In genomic region chr7:149005427-149006344, GRCh38 we compare ENCODE assay signal across 8 cellular contexts. TPM values are rescaled to one million over a fixed set of nuclear protein-coding genes. Genes with fewer than 3 reads are reported as not detected.
A peak's percentile ranks its signal among the peaks of the same experiment; 100 is the strongest.
DNase-seq lines count a peak whose midpoint lies in the region; ATAC-seq and TF ChIP-seq lines count a peak whose summit lies in the region.

No MANE protein-coding gene starts in this region.

- peak; percentile 75 to 90 (median 78) for DNase-seq in CD4-positive, alpha-beta T cell
- DNase-seq in T-helper 2 cell (peak; percentile 62 to 77 (median 75)), anterior cingulate cortex (lab: John Stamatoyannopoulos, UW) (peak in 42 of 58 donors; percentile 8 to 84 (median 36)), hypothalamus (lab: John Stamatoyannopoulos, UW) (peak in 39 of 51 donors; percentile 6 to 78 (median 43)), SKM-1 (lab: John Stamatoyannopoulos, UW; ENCODE audit: unreplicated experiment) (no peak)
- peak; percentile 82 for DNase-seq in stimulated activated CD4-positive, alpha-beta T cell treated with anti-CD3 and anti-CD28 coated beads, Interleukin-12 subunit alpha, Interleukin-12 subunit beta, amount 100 ng/mL, for 4 hours

- CTCF ChIA-PET in CD4-positive, alpha-beta T cell (lab: Charles Lee) = interaction anchor here (0.5 to 1.9 kb wide), 21 partner anchors 13 to 406 kb away, joined by 3 to 41 read pairs (median 4); partner anchors contain the start of genes PDIA4 and ZNF786

- H3K27ac ChIP-seq in CD4-positive, alpha-beta T cell (ENCODE audit: low read depth, low read length) = no peak overlapping the region
- no peak overlapping the region for H3K27ac ChIP-seq in KMS-11

- intact Hi-C loops in CD4-positive, alpha-beta T cell (cut with DNase I, micrococcal nuclease) = loop anchor here (1.0 to 10.0 kb wide), 5 partner anchors 21 to 489 kb away; partner anchors contain the start of genes ZNF786 (in 2 of the 2), PDIA4 (in 1 of the 2) and ZNF746 (in 1 of the 2)

- no peaks in the 10 kb centered on the region for H3K27me3 ChIP-seq in CD4-positive, alpha-beta T cell (ENCODE audit: control insufficient read depth, insufficient read depth, low read length)
- H3K27me3 ChIP-seq in KMS-11 (ENCODE audit: insufficient read depth, low read depth) = no peaks in the 10 kb centered on the region

- H3K36me3 ChIP-seq in KMS-11 (ENCODE audit: insufficient read depth) = peaks cover 50% of the 10 kb centered on the region; the same call in 1 of the 2 replicates

- H4K20me1 ChIP-seq in KMS-11 (ENCODE audit: insufficient read depth) = 0 out of 2 replicates have a peak, but pooled peaks cover 4% of the 10 kb centered on the region

- no peak overlapping the region for H3K9ac ChIP-seq in KMS-11

- peaks cover 59% of the 10 kb centered on the region for H3K36me3 Mint-ChIP-seq in CD4-positive, alpha-beta T cell (ENCODE audit: low read depth)

- no peaks in the 10 kb centered on the region for H3K9me3 Mint-ChIP-seq in CD4-positive, alpha-beta T cell

- no peaks in the 10 kb centered on the region for H3K4me1 ChIP-seq in KMS-11 (ENCODE audit: low read depth, poor library complexity, severe bottlenecking)

- no peak overlapping the region for H3K4me3 ChIP-seq in KMS-11 (IDR thresholded peaks at IDR 0.05; ENCODE audit: insufficient read depth, low read depth, low read length)

- H3K4me1 Mint-ChIP-seq in CD4-positive, alpha-beta T cell (ENCODE audit: low read depth) = peaks cover 6% of the 10 kb centered on the region

- H3K27ac Mint-ChIP-seq in CD4-positive, alpha-beta T cell = peak overlapping the region; percentile 46

- no peaks in the 10 kb centered on the region for H3K9me3 ChIP-seq in CD4-positive, alpha-beta T cell (ENCODE audit: control insufficient read depth, low read length)

- no peaks in the 10 kb centered on the region for H3K27me3 Mint-ChIP-seq in CD4-positive, alpha-beta T cell

- POLR2A ChIA-PET in CD4-positive, alpha-beta T cell (lab: Charles Lee) = interaction anchor here (0.7 to 1.6 kb wide), 6 partner anchors 18 to 85 kb away, joined by 3 to 24 read pairs (median 7); partner anchors contain the start of genes PDIA4 and ZNF786

- H3K4me3 Mint-ChIP-seq in CD4-positive, alpha-beta T cell = no peak overlapping the region

- H3K79me2 ChIP-seq in KMS-11 (ENCODE audit: insufficient read depth, low read depth) = no peaks in the 10 kb centered on the region; the same call in 1 of the 2 replicates

- no peak overlapping the region for H2AFZ ChIP-seq in KMS-11 (ENCODE audit: low read depth)

- peak; percentile 90 for ATAC-seq in CD4-positive, alpha-beta T cell (ENCODE audit: poor library complexity)
- peak; percentile 67 for ATAC-seq in GM19455 (IDR thresholded peaks at IDR 0.05; ENCODE audit: unreplicated experiment)

- H3K4me2 ChIP-seq in KMS-11 = no peak overlapping the region

- peak; percentile 95 for TF ChIP-seq CTCF in CD4-positive, alpha-beta T cell (IDR thresholded peaks at IDR 0.05)
- peak; percentile 96 for TF ChIP-seq CTCF in KMS-11 (conservative IDR thresholded peaks at IDR 0.05; ENCODE audit: low read depth, low read length)

RNA-seq across cellular contexts. Expression of gene PDIA4, which starts 22.6 kb away (rescaled TPM):
- 10 to 100 TPM; 19.5 to 19.9 TPM for total RNA-seq in CD4-positive, alpha-beta T cell
